Comparison of ENCODE assay signal across 1 cellular context in genomic region chr15:40050788-40051615, GRCh38.
TF ChIP-seq lines count a peak whose summit lies in the region.

No MANE protein-coding gene starts in this region.

TF ChIP-seq in HepG2, 621 proteins besides CTCF, POLR2A, EP300 and RAD21:
- TF ChIP-seq TSC22D2 (CRISPR knock-in tag; IDR thresholded peaks at IDR 0.05; ENCODE audit: borderline replicate concordance) (no peak), ZNF251 (CRISPR knock-in tag; IDR thresholded peaks at IDR 0.05) (no peak), HNRNPLL (IDR thresholded peaks at IDR 0.05; ENCODE audit: low read depth, low read length, poor library complexity, severe bottlenecking) (peak; percentile 36), PCBP1 (IDR thresholded peaks at IDR 0.05; ENCODE audit: borderline replicate concordance, low read depth, low read length) (0 out of 2 replicates have a peak, but pooled peaks have one; percentile 42), ZNF775 (CRISPR knock-in tag; IDR thresholded peaks at IDR 0.05; ENCODE audit: borderline replicate concordance) (no peak)
- TF ChIP-seq, protein P1, sequence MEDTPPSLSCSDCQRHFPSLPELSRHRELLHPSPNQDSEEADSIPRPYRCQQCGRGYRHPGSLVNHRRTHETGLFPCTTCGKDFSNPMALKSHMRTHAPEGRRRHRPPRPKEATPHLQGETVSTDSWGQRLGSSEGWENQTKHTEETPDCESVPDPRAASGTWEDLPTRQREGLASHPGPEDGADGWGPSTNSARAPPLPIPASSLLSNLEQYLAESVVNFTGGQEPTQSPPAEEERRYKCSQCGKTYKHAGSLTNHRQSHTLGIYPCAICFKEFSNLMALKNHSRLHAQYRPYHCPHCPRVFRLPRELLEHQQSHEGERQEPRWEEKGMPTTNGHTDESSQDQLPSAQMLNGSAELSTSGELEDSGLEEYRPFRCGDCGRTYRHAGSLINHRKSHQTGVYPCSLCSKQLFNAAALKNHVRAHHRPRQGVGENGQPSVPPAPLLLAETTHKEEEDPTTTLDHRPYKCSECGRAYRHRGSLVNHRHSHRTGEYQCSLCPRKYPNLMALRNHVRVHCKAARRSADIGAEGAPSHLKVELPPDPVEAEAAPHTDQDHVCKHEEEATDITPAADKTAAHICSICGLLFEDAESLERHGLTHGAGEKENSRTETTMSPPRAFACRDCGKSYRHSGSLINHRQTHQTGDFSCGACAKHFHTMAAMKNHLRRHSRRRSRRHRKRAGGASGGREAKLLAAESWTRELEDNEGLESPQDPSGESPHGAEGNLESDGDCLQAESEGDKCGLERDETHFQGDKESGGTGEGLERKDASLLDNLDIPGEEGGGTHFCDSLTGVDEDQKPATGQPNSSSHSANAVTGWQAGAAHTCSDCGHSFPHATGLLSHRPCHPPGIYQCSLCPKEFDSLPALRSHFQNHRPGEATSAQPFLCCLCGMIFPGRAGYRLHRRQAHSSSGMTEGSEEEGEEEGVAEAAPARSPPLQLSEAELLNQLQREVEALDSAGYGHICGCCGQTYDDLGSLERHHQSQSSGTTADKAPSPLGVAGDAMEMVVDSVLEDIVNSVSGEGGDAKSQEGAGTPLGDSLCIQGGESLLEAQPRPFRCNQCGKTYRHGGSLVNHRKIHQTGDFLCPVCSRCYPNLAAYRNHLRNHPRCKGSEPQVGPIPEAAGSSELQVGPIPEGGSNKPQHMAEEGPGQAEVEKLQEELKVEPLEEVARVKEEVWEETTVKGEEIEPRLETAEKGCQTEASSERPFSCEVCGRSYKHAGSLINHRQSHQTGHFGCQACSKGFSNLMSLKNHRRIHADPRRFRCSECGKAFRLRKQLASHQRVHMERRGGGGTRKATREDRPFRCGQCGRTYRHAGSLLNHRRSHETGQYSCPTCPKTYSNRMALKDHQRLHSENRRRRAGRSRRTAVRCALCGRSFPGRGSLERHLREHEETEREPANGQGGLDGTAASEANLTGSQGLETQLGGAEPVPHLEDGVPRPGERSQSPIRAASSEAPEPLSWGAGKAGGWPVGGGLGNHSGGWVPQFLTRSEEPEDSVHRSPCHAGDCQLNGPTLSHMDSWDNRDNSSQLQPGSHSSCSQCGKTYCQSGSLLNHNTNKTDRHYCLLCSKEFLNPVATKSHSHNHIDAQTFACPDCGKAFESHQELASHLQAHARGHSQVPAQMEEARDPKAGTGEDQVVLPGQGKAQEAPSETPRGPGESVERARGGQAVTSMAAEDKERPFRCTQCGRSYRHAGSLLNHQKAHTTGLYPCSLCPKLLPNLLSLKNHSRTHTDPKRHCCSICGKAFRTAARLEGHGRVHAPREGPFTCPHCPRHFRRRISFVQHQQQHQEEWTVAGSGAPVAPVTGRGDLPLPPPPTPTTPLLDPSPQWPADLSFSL (CRISPR knock-in tag; IDR thresholded peaks at IDR 0.05): peak; percentile 88
